Comparison of ENCODE assay signal across 1 cellular context in the genomic region with DNA sequence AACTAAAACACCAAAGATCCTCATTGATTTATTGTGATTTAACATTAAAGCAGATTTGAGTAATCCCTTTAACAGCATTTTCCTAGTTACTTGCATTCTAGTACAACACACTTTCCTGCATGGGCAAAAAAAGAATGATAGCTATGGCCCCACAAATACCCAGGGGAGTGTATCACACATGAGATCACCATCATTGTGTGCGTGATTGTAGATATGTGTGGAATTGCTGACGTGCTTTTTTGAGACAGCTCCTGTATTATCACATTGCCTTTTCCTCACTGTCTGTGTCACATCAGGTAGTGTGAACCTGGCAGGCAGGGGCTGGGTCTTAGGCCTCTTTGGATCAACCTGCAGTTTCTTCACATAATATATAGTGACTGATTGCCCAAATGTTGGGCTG.
TF ChIP-seq lines count a peak whose summit lies in the region.

No MANE protein-coding gene starts in this region.

TF ChIP-seq in IMR-90, 13 proteins besides CTCF, POLR2A, EP300 and RAD21:
- TF ChIP-seq FOS (IDR thresholded peaks at IDR 0.05; ENCODE audit: low read depth, low read length) (0 out of 2 replicates have a peak, but pooled peaks have one; percentile 15), BHLHE40 (IDR thresholded peaks at IDR 0.05; ENCODE audit: low read depth, low read length) (0 out of 2 replicates have a peak, but pooled peaks have one; percentile 11), MAFK (IDR thresholded peaks at IDR 0.05; ENCODE audit: low read depth, low read length) (peak; percentile 84), CEBPB (IDR thresholded peaks at IDR 0.05; ENCODE audit: low read depth, low read length) (0 out of 2 replicates have a peak, but pooled peaks have one; percentile 10), RFX5 (IDR thresholded peaks at IDR 0.05; ENCODE audit: low read depth, low read length) (no peak)
